9 cellular contexts compared by ENCODE assay signal in the genomic region with DNA sequence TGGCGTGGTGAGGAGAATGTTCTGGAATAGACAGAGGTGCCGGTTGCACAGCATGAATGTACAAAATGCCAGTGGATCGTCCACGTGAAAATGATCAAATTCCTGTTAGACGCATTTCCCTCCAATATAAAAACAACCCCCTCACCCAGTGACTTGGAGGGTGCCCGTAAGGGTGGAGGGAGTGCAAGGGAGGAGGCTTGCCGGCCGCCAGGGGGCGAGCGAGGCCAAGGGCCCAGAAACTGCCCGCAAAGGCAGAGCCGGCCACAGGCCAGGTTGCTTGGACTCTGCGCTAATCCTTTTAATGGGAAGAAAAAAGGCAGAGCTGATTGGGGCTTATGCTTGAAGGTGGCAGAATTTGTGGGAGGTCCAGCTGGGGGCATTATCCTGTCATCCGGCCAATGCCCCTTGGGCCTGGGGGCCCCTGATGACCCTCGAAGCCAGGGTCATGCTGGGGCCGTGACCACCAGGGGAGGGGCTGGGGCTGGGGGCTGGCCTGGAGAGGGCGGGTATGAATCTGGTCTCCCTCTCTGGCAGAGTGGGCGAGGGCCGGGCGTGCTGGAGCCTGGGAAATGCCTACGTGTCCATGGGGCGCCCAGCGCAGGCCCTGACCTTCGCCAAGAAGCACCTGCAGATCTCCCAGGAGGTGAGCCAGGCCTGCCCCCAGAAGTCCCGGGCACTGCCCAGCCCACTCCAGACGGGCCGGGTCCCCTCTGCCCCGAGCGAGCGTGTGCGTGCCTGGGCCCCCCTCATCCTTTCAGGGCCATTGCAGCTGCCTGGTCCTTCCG. TPM values are rescaled to one million over a fixed set of nuclear protein-coding genes. Genes with fewer than 3 reads are reported as not detected.
DNase-seq lines count a peak whose midpoint lies in the region; ATAC-seq, FAIRE-seq and TF ChIP-seq lines count a peak whose summit lies in the region.
"Had no signal": no experiment of that assay in that cellular context is flagged by ENCODE, and none has a peak within 500 bp of the region (broad histone marks: within the 10 kb centered on the region; RNA-seq: fewer than 3 reads in every experiment).

No MANE protein-coding gene starts in this region.

- H3K27ac ChIP-seq in gastroesophageal sphincter (no peak overlapping the region), pancreas (peak overlapping the region; percentile 80 to 88 (median 86))

- TF ChIP-seq EP300 in gastroesophageal sphincter (IDR thresholded peaks at IDR 0.05), result no peak

- peak; percentile 49 for DNase-seq in activated T-cell treated with anti-CD3 and anti-CD28 coated beads, Interleukin-2, amount 50 U/mL, for 1 hour
- DNase-seq in activated T-cell treated with anti-CD3 and anti-CD28 coated beads, Interleukin-2, amount 50 U/mL, for 24 hours, result no peak
- peak; percentile 36 for DNase-seq in LHCN-M2 (ENCODE audit: low read depth)
- DNase-seq in activated B cell treated with CpG ODN at 0.5 μM for 24 hours, result peak; percentile 54
- DNase-seq in pancreas, result peak; percentile 78 to 94 (median 89)

- H3K36me3 ChIP-seq in gastroesophageal sphincter (peaks cover 0 to 68% of the 10 kb centered on the region in 2 donors), pancreas (no peaks in the 10 kb centered on the region)

- 52% methylated on average over 5 of the region's 32 CpGs; no CpG with 5 or more reads in 1 of the 2 donors for WGBS in gastroesophageal sphincter (ENCODE audit: low coverage in 1 of 2), 2 donors
- 37 to 44% methylated on average over 29 to 32 of the region's 32 CpGs for WGBS in pancreas, 2 donors

- no peaks in the 10 kb centered on the region for H3K9me3 Mint-ChIP-seq in activated T-cell treated with anti-CD3 and anti-CD28 coated beads, Interleukin-2, amount 50 U/mL, for 24 hours
- no peaks in the 10 kb centered on the region for H3K9me3 Mint-ChIP-seq in activated B cell treated with CpG ODN at 0.5 μM for 24 hours

- POLR2A ChIA-PET in activated B cell treated with CpG ODN at 0.5 μM for 24 hours (lab: Charles Lee), result no interaction called here

- intact Hi-C loops in activated B cell treated with CpG ODN at 0.5 μM for 24 hours (cut with micrococcal nuclease), result loop anchor here (1.0 kb wide), 3 partner anchors 61 to 305 kb away; a partner anchor contains a TSS
- intact Hi-C loops in pancreas (cut with DNase I), result no loop called here

- H3K4me1 Mint-ChIP-seq in activated T-cell treated with anti-CD3 and anti-CD28 coated beads, Interleukin-2, amount 50 U/mL, for 24 hours (ENCODE audit: low read depth), result no peaks in the 10 kb centered on the region
- peaks cover 5% of the 10 kb centered on the region for H3K4me1 Mint-ChIP-seq in activated B cell treated with CpG ODN at 0.5 μM for 24 hours

- H3K27me3 Mint-ChIP-seq in activated T-cell treated with anti-CD3 and anti-CD28 coated beads, Interleukin-2, amount 50 U/mL, for 24 hours, result no peaks in the 10 kb centered on the region
- no peaks in the 10 kb centered on the region for H3K27me3 Mint-ChIP-seq in activated B cell treated with CpG ODN at 0.5 μM for 24 hours

- no peak overlapping the region for H3K4me3 Mint-ChIP-seq in activated T-cell treated with anti-CD3 and anti-CD28 coated beads, Interleukin-2, amount 50 U/mL, for 24 hours
- H3K4me3 Mint-ChIP-seq in activated B cell treated with CpG ODN at 0.5 μM for 24 hours, result no peak overlapping the region

- no peaks in the 10 kb centered on the region for H3K36me3 Mint-ChIP-seq in activated T-cell treated with anti-CD3 and anti-CD28 coated beads, Interleukin-2, amount 50 U/mL, for 24 hours (ENCODE audit: low read depth)
- no peaks in the 10 kb centered on the region for H3K36me3 Mint-ChIP-seq in activated B cell treated with CpG ODN at 0.5 μM for 24 hours (ENCODE audit: low read depth)

- FAIRE-seq in pancreas (lab: Jason Lieb, UNC), result no peak
- FAIRE-seq: endometrium had no signal

- H3K4me1 ChIP-seq in gastroesophageal sphincter, result peaks cover 0 to 39% (median 11%) of the 10 kb centered on the region in 3 donors
- peaks cover 7 to 24% (median 14%) of the 10 kb centered on the region in 3 donors for H3K4me1 ChIP-seq in pancreas

- ATAC-seq in activated B cell treated with CpG ODN at 0.5 μM for 24 hours (ENCODE audit: low read depth), result peak; percentile 61
- ATAC-seq in gastroesophageal sphincter, result peak; percentile 57
- peak; percentile 46 to 83 (median 68) for ATAC-seq in pancreas
- no peak for ATAC-seq in GM19395 (IDR thresholded peaks at IDR 0.05; ENCODE audit: unreplicated experiment)
- ATAC-seq in GM21367 (IDR thresholded peaks at IDR 0.05; ENCODE audit: unreplicated experiment), result no peak

- TF ChIP-seq CTCF in activated B cell treated with CpG ODN at 0.5 μM for 24 hours (IDR thresholded peaks at IDR 0.05), result no peak
- peak in 3 of 4 experiments; percentile 81 to 92 (median 83) for TF ChIP-seq CTCF in gastroesophageal sphincter (IDR thresholded peaks at IDR 0.05)
- peak; percentile 85 to 96 (median 91) for TF ChIP-seq CTCF in pancreas (IDR thresholded peaks at IDR 0.05)

- H3K4me3 ChIP-seq in gastroesophageal sphincter (no peak overlapping the region), pancreas (peak overlapping the region in 2 of 4 donors; percentile 18 to 23)

- no peak for TF ChIP-seq POLR2A in gastroesophageal sphincter (IDR thresholded peaks at IDR 0.05)

- H3K27ac Mint-ChIP-seq in activated T-cell treated with anti-CD3 and anti-CD28 coated beads, Interleukin-2, amount 50 U/mL, for 24 hours, result no peak overlapping the region
- H3K27ac Mint-ChIP-seq in activated B cell treated with CpG ODN at 0.5 μM for 24 hours, result no peak overlapping the region

- CTCF ChIA-PET in activated B cell treated with CpG ODN at 0.5 μM for 24 hours (lab: Charles Lee), result interaction anchor here (0.6 kb wide), 1 partner anchor 99 kb away, joined by 3 read pairs; no protein-coding TSS in a partner anchor

- H3K9me3 ChIP-seq in gastroesophageal sphincter (no peaks in the 10 kb centered on the region), pancreas (no peaks in the 10 kb centered on the region)

- H3K27me3 ChIP-seq in gastroesophageal sphincter (no peaks in the 10 kb centered on the region), pancreas (no peaks in the 10 kb centered on the region)

RNA-seq across cellular contexts. Expression of a gene that starts 12.0 kb away (rescaled TPM):
- total RNA-seq in LHCN-M2 (2014; rRNA removed), result 34.1 and 34.4 TPM in 2 replicates
- 21.7 TPM for polyA plus RNA-seq in LHCN-M2 (2012)
- total RNA-seq in activated B cell treated with CpG ODN at 0.5 μM for 24 hours, result 1.9 and 2.6 TPM in 2 replicates
- total RNA-seq in gastroesophageal sphincter, result 10 to 100 TPM in 3 of 4 donors, 1 to 10 TPM in 1; 10.0 to 14.9 (median 13.0) TPM
- total RNA-seq in pancreas, result 10 to 100 TPM in 4 of 6 donors, 1 to 10 TPM in 2; 6.8 to 22.7 (median 11.5) TPM
- polyA plus RNA-seq in pancreas, result 10 to 100 TPM; 33.7 to 54.4 TPM

RNA-seq across cellular contexts. Expression of a gene that starts 24.2 kb away (rescaled TPM):
- total RNA-seq in LHCN-M2 (2014; rRNA removed) (51.2 and 52.0 TPM in 2 replicates), activated B cell treated with CpG ODN at 0.5 μM for 24 hours (27.1 and 28.9 TPM in 2 replicates), gastroesophageal sphincter (10 to 100 TPM in 3 of 4 donors, 1 to 10 TPM in 1; 8.4 to 23.7 (median 15.7) TPM), pancreas (10 to 100 TPM; 10.1 to 26.8 (median 14.4) TPM)
- polyA plus RNA-seq in LHCN-M2 (2012), result 29.4 TPM
- 10 to 100 TPM; 14.1 to 19.4 TPM for polyA plus RNA-seq in pancreas

RNA-seq across cellular contexts. Expression of a gene that starts 34.1 kb away (rescaled TPM):
- total RNA-seq in LHCN-M2 (2014; rRNA removed), result 0.19 and 0.86 TPM in 2 replicates
- 0.61 TPM for polyA plus RNA-seq in LHCN-M2 (2012)
- total RNA-seq in activated B cell treated with CpG ODN at 0.5 μM for 24 hours, result 0.83 and 0.89 TPM in 2 replicates
- 1 to 10 TPM; 1.3 to 2.3 (median 1.8) TPM for total RNA-seq in gastroesophageal sphincter
- total RNA-seq in pancreas, result 1 to 10 TPM in 2 of 6 donors, under 1 TPM in 4; 0.23 to 5.1 (median 0.86) TPM
- polyA plus RNA-seq in pancreas, result 1 to 10 TPM; 1.3 to 2.9 TPM

RNA-seq across cellular contexts. Expression of a gene that starts 35.5 kb away (rescaled TPM):
- total RNA-seq in LHCN-M2 (2014; rRNA removed) (not detected in 2 replicates), activated B cell treated with CpG ODN at 0.5 μM for 24 hours (0.51 and 0.69 TPM in 2 replicates), gastroesophageal sphincter (not detected), pancreas (under 1 TPM; 0.14 to 0.58 (median 0.36) TPM)
- not detected for polyA plus RNA-seq in LHCN-M2 (2012)
- 1 to 10 TPM; 2.0 to 2.6 TPM for polyA plus RNA-seq in pancreas

Comparison
In these comparisons a context has a peak if more than half of its experiments do, and no peak if none do; other contexts are left out.
1. ATAC-seq: peak in activated B cell treated with CpG ODN at 0.5 μM for 24 hours (single experiment), gastroesophageal sphincter (single experiment) and pancreas (4 of 4); none in GM19395 (single experiment) and GM21367 (single experiment).
2. H3K27ac ChIP-seq: peak in pancreas (4 of 4); none in gastroesophageal sphincter (0 of 4).